ENCODE assay signal across 1 cellular context in the genomic region with DNA sequence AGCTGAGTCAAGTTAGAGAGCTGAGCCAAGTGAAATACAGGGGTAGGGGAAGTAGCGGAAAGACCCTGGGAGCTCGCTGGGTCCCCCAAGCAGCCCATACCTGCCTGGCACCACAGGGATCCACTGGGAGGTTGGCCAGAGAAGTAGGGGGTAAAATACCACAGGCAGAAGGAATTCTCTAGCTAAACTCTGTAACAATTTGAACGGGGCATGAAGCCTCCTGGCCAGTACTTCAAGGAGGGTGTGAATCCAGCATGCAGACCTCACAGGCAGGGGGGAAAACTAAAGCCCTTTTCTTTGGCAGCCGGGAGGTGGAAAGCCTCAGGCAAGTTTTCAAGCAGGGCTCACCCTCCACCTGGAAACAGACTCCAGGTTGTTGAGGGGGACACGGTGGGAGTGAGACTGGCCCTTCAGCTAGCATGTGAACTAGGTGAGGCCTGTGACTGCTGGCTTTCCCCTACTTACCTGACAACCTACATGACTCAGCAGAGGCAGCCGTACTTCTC.
TF ChIP-seq lines count a peak whose summit lies in the region.

No MANE protein-coding gene starts in this region.

TF ChIP-seq in GM23338, 12 proteins besides CTCF, POLR2A, EP300 and RAD21 (continued from another document):
- TF ChIP-seq EZH2 (IDR thresholded peaks at IDR 0.05; ENCODE audit: low read depth, unreplicated experiment) (no peak), NANOG (IDR thresholded peaks at IDR 0.05; ENCODE audit: borderline replicate concordance) (no peak), ZNF331 (CRISPR knock-in tag; IDR thresholded peaks at IDR 0.05; ENCODE audit: low read depth) (no peak), ZNF114 (CRISPR knock-in tag; IDR thresholded peaks at IDR 0.05) (no peak)
- TF ChIP-seq, protein P1, sequence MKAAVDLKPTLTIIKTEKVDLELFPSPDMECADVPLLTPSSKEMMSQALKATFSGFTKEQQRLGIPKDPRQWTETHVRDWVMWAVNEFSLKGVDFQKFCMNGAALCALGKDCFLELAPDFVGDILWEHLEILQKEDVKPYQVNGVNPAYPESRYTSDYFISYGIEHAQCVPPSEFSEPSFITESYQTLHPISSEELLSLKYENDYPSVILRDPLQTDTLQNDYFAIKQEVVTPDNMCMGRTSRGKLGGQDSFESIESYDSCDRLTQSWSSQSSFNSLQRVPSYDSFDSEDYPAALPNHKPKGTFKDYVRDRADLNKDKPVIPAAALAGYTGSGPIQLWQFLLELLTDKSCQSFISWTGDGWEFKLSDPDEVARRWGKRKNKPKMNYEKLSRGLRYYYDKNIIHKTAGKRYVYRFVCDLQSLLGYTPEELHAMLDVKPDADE (IDR thresholded peaks at IDR 0.05), result no peak
